ENCODE assay signal across 19 cellular contexts in the genomic region with DNA sequence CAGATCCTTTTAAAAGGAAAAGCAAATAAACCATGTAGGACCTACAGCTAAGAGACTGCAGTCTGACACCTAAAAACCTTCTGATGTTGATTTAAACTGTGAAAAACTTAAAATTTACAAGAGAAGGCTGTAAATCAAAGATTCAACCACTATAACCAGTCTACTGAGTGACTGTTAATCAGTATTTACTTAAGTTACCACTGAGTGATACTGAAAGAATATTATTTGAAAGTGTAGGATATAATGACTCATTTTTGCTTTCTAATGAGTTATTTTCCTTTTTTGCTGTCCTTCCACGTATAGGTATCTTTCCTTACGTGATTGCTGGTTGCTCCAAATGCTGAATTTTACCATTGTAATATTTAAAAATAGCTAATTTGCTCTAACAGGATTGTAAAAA. TPM values are rescaled to one million over a fixed set of nuclear protein-coding genes. Genes with fewer than 3 reads are reported as not detected.
DNase-seq lines count a peak whose midpoint lies in the region; ATAC-seq, FAIRE-seq and TF ChIP-seq lines count a peak whose summit lies in the region.
"Had no signal": no experiment of that assay in that cellular context is flagged by ENCODE, and none has a peak within 500 bp of the region (broad histone marks: within the 10 kb centered on the region; RNA-seq: fewer than 3 reads in every experiment).

No MANE protein-coding gene starts in this region.

- FAIRE-seq in endothelial cell of umbilical vein (lab: Jason Lieb, UNC) = no peak
- FAIRE-seq: kidney had no signal

- dilution Hi-C loops in endothelial cell of umbilical vein (cut with MboI; ENCODE audit: extremely low pct_ligation_motif_present, low sequenced_read_pairs) = no loop called here

- intact Hi-C loops in endothelial cell of umbilical vein (cut with micrococcal nuclease) = no loop called here

- no TSS peak for BruUV-seq in endothelial cell of umbilical vein (replicated peaks; lab: Mats Ljungman, UMichigan)

- no peak for TF ChIP-seq POLR2A in endothelial cell of umbilical vein (IDR thresholded peaks at IDR 0.05; ENCODE audit: low read depth, low read length)

- H3K4me3 ChIP-seq in endothelial cell of umbilical vein (replicated peaks in 1 of 3; ENCODE audit: insufficient read depth in 1 of 3, low read depth in 1 of 3, low read length in 3 of 3) (no peak overlapping the region), hepatocyte (no peak overlapping the region)
- H3K4me3 ChIP-seq: GM23338, heart right ventricle had no signal

- CTCF ChIA-PET in endothelial cell of umbilical vein (lab: Charles Lee) = interaction anchor here (1.1 to 2.1 kb wide), 4 partner anchors 18 to 47 kb away, joined by 3 to 8 read pairs (median 3); no protein-coding TSS in a partner anchor

- H2AFZ ChIP-seq in endothelial cell of umbilical vein (ENCODE audit: low read depth, low read length) (no peak overlapping the region), hepatocyte (no peak overlapping the region)
- H2AFZ ChIP-seq: GM23338 had no signal

- H3K4me2 ChIP-seq in endothelial cell of umbilical vein (ENCODE audit: insufficient read depth, low read length) (no peak overlapping the region), hepatocyte (no peak overlapping the region)
- H3K4me2 ChIP-seq: GM23338 had no signal

- no peak overlapping the region for H3K27ac ChIP-seq in endothelial cell of umbilical vein (ENCODE audit: insufficient read depth, low read depth, low read length)
- no peak overlapping the region for H3K27ac ChIP-seq in hepatocyte
- H3K27ac ChIP-seq: heart right ventricle had no signal

- H4K20me1 ChIP-seq in endothelial cell of umbilical vein (replicated peaks; ENCODE audit: control insufficient read depth, extremely low read depth, insufficient read depth, low read length) (peaks cover 8% of the 10 kb centered on the region), hepatocyte (ENCODE audit: insufficient read depth, poor library complexity, severe bottlenecking) (peaks cover 3% of the 10 kb centered on the region)

- H3K79me2 ChIP-seq in endothelial cell of umbilical vein (ENCODE audit: control insufficient read depth, insufficient read depth, low read length) = peaks cover 52% of the 10 kb centered on the region
- peaks cover 97% of the 10 kb centered on the region for H3K79me2 ChIP-seq in hepatocyte

- WGBS in hepatocyte (ENCODE audit: low lambda C conversion rate, missing lambda C conversion rate) = 95% methylated on average over 2 of the region's 2 CpGs

- H3K36me3 ChIP-seq in endothelial cell of umbilical vein (ENCODE audit: control insufficient read depth in 2 of 2, extremely low read depth in 1 of 2, insufficient read depth in 2 of 2, low read length in 2 of 2) = no peaks in the 10 kb centered on the region
- H3K36me3 ChIP-seq in hepatocyte (replicated peaks; ENCODE audit: insufficient read depth, low read depth) = no peaks in the 10 kb centered on the region

- no peak overlapping the region for H3K9ac ChIP-seq in endothelial cell of umbilical vein (replicated peaks; ENCODE audit: extremely low read depth, insufficient read depth, low read length)

- H3K9me2 ChIP-seq in hepatocyte (replicated peaks; ENCODE audit: insufficient read depth) = no peaks in the 10 kb centered on the region

- DNase-seq in endothelial cell of umbilical vein (ENCODE audit: low read depth, low spot score) (no peak), hepatocyte (ENCODE audit: low spot score) (no peak), dedifferentiated amniotic fluid mesenchymal stem cell (ENCODE audit: extremely low spot score) (no peak), NCI-H2196 (lab: John Stamatoyannopoulos, UW; ENCODE audit: unreplicated experiment) (no peak)
- DNase-seq: activated CD4-positive, alpha-beta memory T cell treated with anti-CD3 and anti-CD28 coated beads for 36 hours; Caco-2; effector CD8-positive, alpha-beta T cell; heart right ventricle; kidney; natural killer cell; NCI-H2029 treated with DMSO at 0.1 percent for 48 hours; NCI-H510A treated with DMSO at 0.1 percent for 48 hours; posterior cingulate gyrus; SHP77 treated with DMSO at 0.1 percent for 48 hours; stimulated activated CD4-positive, alpha-beta T cell treated with anti-CD3 and anti-CD28 coated beads, Interleukin-4, amount 100 ng/mL, for 1 hour had no signal

- ATAC-seq in GM18861 (IDR thresholded peaks at IDR 0.05; ENCODE audit: unreplicated experiment) = peak; percentile 73
- peak; percentile 48 for ATAC-seq in GM19468 (IDR thresholded peaks at IDR 0.05; ENCODE audit: extremely low read depth, unreplicated experiment)
- ATAC-seq in HG02973 (IDR thresholded peaks at IDR 0.05; ENCODE audit: unreplicated experiment) = peak; percentile 87
- ATAC-seq: GM23338, heart right ventricle, natural killer cell had no signal

- H3K9me3 ChIP-seq in endothelial cell of umbilical vein (replicated peaks; ENCODE audit: control insufficient read depth, insufficient read depth, low read length) (no peaks in the 10 kb centered on the region), hepatocyte (ENCODE audit: low read depth) (no peaks in the 10 kb centered on the region)
- H3K9me3 ChIP-seq: Caco-2, heart right ventricle had no signal

- no peaks in the 10 kb centered on the region for H3K4me1 ChIP-seq in endothelial cell of umbilical vein (ENCODE audit: control insufficient read depth, extremely low read depth, insufficient read depth, low read length)
- H3K4me1 ChIP-seq in hepatocyte (ENCODE audit: insufficient read depth) = no peaks in the 10 kb centered on the region
- H3K4me1 ChIP-seq: Caco-2 had no signal

- TF ChIP-seq CTCF in endothelial cell of umbilical vein (IDR thresholded peaks at IDR 0.05; ENCODE audit: extremely low read depth in 1 of 2, insufficient read depth in 1 of 2, low read depth in 1 of 2, low read length in 2 of 2) (no peak), hepatocyte (IDR thresholded peaks at IDR 0.05; ENCODE audit: poor library complexity) (no peak)

- no peaks in the 10 kb centered on the region for H3K9me1 ChIP-seq in endothelial cell of umbilical vein (replicated peaks; ENCODE audit: control insufficient read depth, extremely low read depth, insufficient read depth, low read length)

- H3K27me3 ChIP-seq in endothelial cell of umbilical vein (ENCODE audit: control insufficient read depth in 2 of 2, insufficient read depth in 2 of 2, low read length in 2 of 2) = no peaks in the 10 kb centered on the region
- H3K27me3 ChIP-seq in hepatocyte = no peaks in the 10 kb centered on the region
- H3K27me3 ChIP-seq: heart right ventricle had no signal

- POLR2A ChIA-PET in endothelial cell of umbilical vein (lab: Charles Lee) = no interaction called here

TF ChIP-seq in endothelial cell of umbilical vein, 7 proteins besides CTCF, POLR2A, EP300 and RAD21:
- TF ChIP-seq FOS (IDR thresholded peaks at IDR 0.05; ENCODE audit: borderline replicate concordance, insufficient read depth, low read length) (peak; percentile 14), JUN (IDR thresholded peaks at IDR 0.05; ENCODE audit: borderline replicate concordance, insufficient read depth, insufficient read length, low read depth) (no peak)

RNA-seq across cellular contexts. Expression of a gene that starts 44.6 kb away (rescaled TPM):
- total RNA-seq in endothelial cell of umbilical vein = 23.0 and 25.9 TPM in 2 replicates
- polyA plus RNA-seq in endothelial cell of umbilical vein = 5.7 and 6.3 TPM in 2 replicates
- 5.5 and 5.6 TPM in 2 replicates for polyA plus RNA-seq in endothelial cell of umbilical vein (2011; cell fraction: cytosol; rRNA removed)
- polyA plus RNA-seq in endothelial cell of umbilical vein (2011; cell fraction: nucleus; rRNA removed) = 18.8 and 22.1 TPM in 2 replicates
- polyA plus RNA-seq in endothelial cell of umbilical vein (2012) = 11.3 and 13.2 TPM in 2 replicates
- 30.7 and 32.7 TPM in 2 replicates for polyA minus RNA-seq in endothelial cell of umbilical vein
- 10.5 TPM for polyA minus RNA-seq in endothelial cell of umbilical vein (2011; cell fraction: cytosol; rRNA and poly(A)+ RNA removed)
- 21.7 and 34.6 TPM in 2 replicates for polyA minus RNA-seq in endothelial cell of umbilical vein (2011; cell fraction: nucleus; rRNA and poly(A)+ RNA removed)
- 8.3 and 10.0 TPM in 2 replicates for total RNA-seq in hepatocyte
- polyA plus RNA-seq in hepatocyte = 4.3 and 5.8 TPM in 2 replicates
